In genomic region chr9:133954862-133955529, GRCh38 we compare ENCODE assay signal across 10 cellular contexts. TPM values are rescaled to one million over a fixed set of nuclear protein-coding genes. Genes with fewer than 3 reads are reported as not detected.
DNase-seq lines count a peak whose midpoint lies in the region; ATAC-seq and TF ChIP-seq lines count a peak whose summit lies in the region.
"Had no signal": no experiment of that assay in that cellular context is flagged by ENCODE, and none has a peak within 500 bp of the region (broad histone marks: within the 10 kb centered on the region; RNA-seq: fewer than 3 reads in every experiment).

No MANE protein-coding gene starts in this region.

- H3K27me3 ChIP-seq in ovary = no peaks in the 10 kb centered on the region
- H3K27me3 ChIP-seq: MG63 had no signal

- H3K4me1 Mint-ChIP-seq in activated naive CD4-positive, alpha-beta T cell treated with anti-CD3 and anti-CD28 coated beads, Interleukin-2, amount 10 ng/mL, durations not matched to agents 7 days and 5 days = peaks cover 14% of the 10 kb centered on the region
- peaks cover 60% of the 10 kb centered on the region for H3K4me1 Mint-ChIP-seq in neural crest cell

- TF ChIP-seq POLR2A in ovary (IDR thresholded peaks at IDR 0.05) = no peak

- peak overlapping the region; percentile 78 for H3K27ac Mint-ChIP-seq in activated naive CD4-positive, alpha-beta T cell treated with anti-CD3 and anti-CD28 coated beads, Interleukin-2, amount 10 ng/mL, durations not matched to agents 7 days and 5 days
- no peak overlapping the region for H3K27ac Mint-ChIP-seq in neural crest cell (ENCODE audit: unreplicated experiment)

- H3K36me3 Mint-ChIP-seq in activated naive CD4-positive, alpha-beta T cell treated with anti-CD3 and anti-CD28 coated beads, Interleukin-2, amount 10 ng/mL, durations not matched to agents 7 days and 5 days = no peaks in the 10 kb centered on the region
- no peaks in the 10 kb centered on the region for H3K36me3 Mint-ChIP-seq in neural crest cell (ENCODE audit: low read depth)

- peak; percentile 25 for ATAC-seq in HG03108 (IDR thresholded peaks at IDR 0.05; ENCODE audit: unreplicated experiment)
- ATAC-seq: PC-3 had no signal

- no peaks in the 10 kb centered on the region for H3K36me3 ChIP-seq in ovary
- H3K36me3 ChIP-seq: MG63 had no signal

- whole genome bisulfite sequencing in ovary, 3 donors = 59 to 71% (median 69%) methylated on average over 14 of the region's 14 CpGs

- H3K27ac ChIP-seq in ovary = no peak overlapping the region

- H3K4me3 ChIP-seq in GM08714 (ENCODE audit: low read length) (peak overlapping the region; percentile 14; the same call in 1 of the 2 replicates), ovary (no peak overlapping the region)
- H3K4me3 ChIP-seq: MG63 had no signal

- no peaks in the 10 kb centered on the region for H3K9me3 Mint-ChIP-seq in activated naive CD4-positive, alpha-beta T cell treated with anti-CD3 and anti-CD28 coated beads, Interleukin-2, amount 10 ng/mL, durations not matched to agents 7 days and 5 days
- no peaks in the 10 kb centered on the region for H3K9me3 Mint-ChIP-seq in neural crest cell

- TF ChIP-seq CTCF in neural crest cell (conservative IDR thresholded peaks at IDR 0.05) = no peak
- no peak for TF ChIP-seq CTCF in ovary (IDR thresholded peaks at IDR 0.05)

- intact Hi-C loops in ovary (cut with DNase I) = no loop called here

- H3K4me1 ChIP-seq in ovary (ENCODE audit: insufficient read depth) = peaks cover 26% of the 10 kb centered on the region

- CTCF ChIA-PET in activated naive CD4-positive, alpha-beta T cell treated with anti-CD3 and anti-CD28 coated beads, Interleukin-2, amount 10 ng/mL, durations not matched to agents 7 days and 5 days (lab: Charles Lee) = no interaction called here

- peak overlapping the region; percentile 48 for H3K4me3 Mint-ChIP-seq in activated naive CD4-positive, alpha-beta T cell treated with anti-CD3 and anti-CD28 coated beads, Interleukin-2, amount 10 ng/mL, durations not matched to agents 7 days and 5 days
- H3K4me3 Mint-ChIP-seq in neural crest cell = peak overlapping the region; percentile 57

- no peaks in the 10 kb centered on the region for H3K9me3 ChIP-seq in ovary
- H3K9me3 ChIP-seq: MG63 had no signal

- DNase-seq in activated naive CD4-positive, alpha-beta T cell treated with anti-CD3 and anti-CD28 coated beads, Interleukin-2, amount 10 ng/mL, durations not matched to agents 7 days and 5 days = peak; percentile 35
- DNase-seq in neural crest cell (ENCODE audit: low read depth, low spot score) = no peak
- DNase-seq in ovary = no peak
- DNase-seq in glomerular visceral epithelial cell (ENCODE audit: extremely low spot score) = no peak
- no peak for DNase-seq in HuH-7 (ENCODE audit: low spot score)
- DNase-seq in stimulated activated naive CD4-positive, alpha-beta T cell treated with Interleukin-2 at 50 U/mL for 16 hours (lab: John Stamatoyannopoulos, UW) = no peak
- DNase-seq: MG63, PC-3 had no signal

- H3K27me3 Mint-ChIP-seq in activated naive CD4-positive, alpha-beta T cell treated with anti-CD3 and anti-CD28 coated beads, Interleukin-2, amount 10 ng/mL, durations not matched to agents 7 days and 5 days = peaks cover 5% of the 10 kb centered on the region
- H3K27me3 Mint-ChIP-seq in neural crest cell (ENCODE audit: low read depth) = no peaks in the 10 kb centered on the region

- no peak for TF ChIP-seq EP300 in ovary (IDR thresholded peaks at IDR 0.05)

RNA-seq across cellular contexts. Expression of gene VAV2, which starts 37.1 kb away (rescaled TPM):
- total RNA-seq in neural crest cell (40.6 and 47.0 TPM in 2 replicates), ovary (10 to 100 TPM in 2 of 7 donors, 1 to 10 TPM in 5; 3.7 to 14.1 (median 7.8) TPM)
- 1 to 10 TPM; 5.4 to 6.7 TPM for polyA plus RNA-seq in ovary
